ENCODE assay signal across 1 cellular context in the genomic region with DNA sequence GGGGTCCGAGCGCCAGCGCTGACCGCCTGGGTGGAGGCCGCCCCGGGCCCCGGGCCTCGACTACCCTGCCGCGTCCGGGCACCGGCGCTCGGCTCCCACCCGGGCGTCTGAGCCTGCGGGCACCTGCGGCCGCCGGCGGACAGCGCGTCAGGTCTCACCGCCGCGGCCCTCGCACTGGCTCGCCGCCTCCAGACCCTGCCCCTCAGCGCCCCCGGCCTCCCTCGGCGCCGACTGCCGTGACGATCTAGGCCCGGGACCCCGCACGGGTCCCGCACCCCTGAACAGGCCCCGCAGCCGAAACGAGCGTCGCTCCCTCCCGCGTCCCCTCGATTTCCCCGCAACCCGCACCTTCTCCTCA.
A peak's percentile ranks its signal among the peaks of the same experiment; 100 is the strongest.
TF ChIP-seq lines count a peak whose summit lies in the region.

No MANE protein-coding gene starts in this region.

TF ChIP-seq in GM12878, 131 proteins besides CTCF, POLR2A, EP300 and RAD21:
- TF ChIP-seq NR2F1 (conservative IDR thresholded peaks at IDR 0.05), result no peak
- TF ChIP-seq LARP7 (IDR thresholded peaks at IDR 0.05), result peak; percentile 66
- TF ChIP-seq CHD1 (IDR thresholded peaks at IDR 0.05; ENCODE audit: low read depth, low read length), result peak; percentile 71; the same call in 1 of the 2 replicates
